In the genomic region with DNA sequence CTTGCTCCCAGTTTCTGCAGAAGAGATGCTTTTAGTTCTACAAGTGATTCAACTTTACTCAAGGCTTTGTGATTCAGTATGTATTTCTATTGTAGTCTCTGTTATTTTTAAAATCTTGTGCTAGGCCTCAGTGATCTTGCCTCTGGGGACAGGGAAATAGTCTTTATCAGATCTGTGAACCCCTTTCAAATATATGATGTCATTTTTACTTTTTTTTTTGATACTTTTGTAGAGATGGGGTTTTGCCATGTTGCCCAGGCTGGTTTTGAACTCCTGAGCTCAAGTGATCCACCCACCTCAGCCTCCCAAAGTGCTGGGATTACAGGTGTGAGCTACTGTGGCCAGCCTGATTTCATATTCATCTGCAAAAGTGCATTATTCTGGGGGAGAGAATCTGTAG, we compare ENCODE assay signal across 21 cellular contexts. TPM values are rescaled to one million over a fixed set of nuclear protein-coding genes. Genes with fewer than 3 reads are reported as not detected.
DNase-seq lines count a peak whose midpoint lies in the region; ATAC-seq, FAIRE-seq and TF ChIP-seq lines count a peak whose summit lies in the region.
"Had no signal": no experiment of that assay in that cellular context is flagged by ENCODE, and none has a peak within 500 bp of the region (broad histone marks: within the 10 kb centered on the region; RNA-seq: fewer than 3 reads in every experiment).

No MANE protein-coding gene starts in this region.

- peaks cover 3% of the 10 kb centered on the region for H3K36me3 Mint-ChIP-seq in activated T-cell treated with anti-CD3 and anti-CD28 coated beads, Interleukin-2, amount 50 U/mL, for 4 hours (ENCODE audit: insufficient read depth)
- peaks cover 18% of the 10 kb centered on the region for H3K36me3 Mint-ChIP-seq in activated naive CD8-positive, alpha-beta T cell treated with anti-CD3 and anti-CD28 coated beads for 36 hours
- H3K36me3 Mint-ChIP-seq in stimulated activated effector memory CD8-positive, alpha-beta T cell treated with anti-CD3 and anti-CD28 coated beads, Interleukin-12 subunit alpha, Interleukin-12 subunit beta, amount 100 ng/mL, for 72 hours: peaks cover 47% of the 10 kb centered on the region
- H3K36me3 Mint-ChIP-seq: neural progenitor cell, type B pancreatic cell had no signal

- no peaks in the 10 kb centered on the region for H3K9me3 Mint-ChIP-seq in activated T-cell treated with anti-CD3 and anti-CD28 coated beads, Interleukin-2, amount 50 U/mL, for 4 hours
- H3K9me3 Mint-ChIP-seq in activated naive CD8-positive, alpha-beta T cell treated with anti-CD3 and anti-CD28 coated beads for 36 hours: no peaks in the 10 kb centered on the region
- H3K9me3 Mint-ChIP-seq in stimulated activated effector memory CD8-positive, alpha-beta T cell treated with anti-CD3 and anti-CD28 coated beads, Interleukin-12 subunit alpha, Interleukin-12 subunit beta, amount 100 ng/mL, for 72 hours: no peaks in the 10 kb centered on the region
- H3K9me3 Mint-ChIP-seq: mesothelial cell of epicardium, neural progenitor cell, type B pancreatic cell had no signal

- no peak for DNase-seq in activated T-cell treated with anti-CD3 and anti-CD28 coated beads, Interleukin-2, amount 50 U/mL, for 4 hours
- DNase-seq in activated T-cell treated with anti-CD3 and anti-CD28 coated beads for 4 hours (no peak), NB4 (ENCODE audit: low read depth) (no peak), inferior parietal cortex (ENCODE audit: extremely low spot score) (no peak), cerebellum (ENCODE audit: low spot score) (no peak), H54 (ENCODE audit: insufficient read length, low spot score) (no peak)
- no peak for DNase-seq in activated naive CD8-positive, alpha-beta T cell treated with anti-CD3 and anti-CD28 coated beads for 36 hours
- no peak for DNase-seq in stimulated activated effector memory CD8-positive, alpha-beta T cell treated with anti-CD3 and anti-CD28 coated beads, Interleukin-12 subunit alpha, Interleukin-12 subunit beta, amount 100 ng/mL, for 72 hours (ENCODE audit: low spot score in 2 of 2)
- DNase-seq: ACHN; activated CD8-positive, alpha-beta memory T cell treated with anti-CD3 and anti-CD28 coated beads, Interleukin-2, amount 50 U/mL, for 4 hours; dorsolateral prefrontal cortex; H7; left colon; MV-4-11; NCI-H1930; NCI-H446 treated with DMSO at 0.1 percent for 48 hours had no signal

- TF ChIP-seq CTCF in NB4 (IDR thresholded peaks at IDR 0.05; ENCODE audit: low read depth, low read length): no peak

- ATAC-seq in activated T-cell treated with anti-CD3 and anti-CD28 coated beads, Interleukin-2, amount 50 U/mL, for 4 hours: no peak
- ATAC-seq in stimulated activated effector memory CD8-positive, alpha-beta T cell treated with anti-CD3 and anti-CD28 coated beads, Interleukin-12 subunit alpha, Interleukin-12 subunit beta, amount 100 ng/mL, for 72 hours: no peak
- ATAC-seq: gastroesophageal sphincter, left colon had no signal

- TF ChIP-seq POLR2A in NB4 (IDR thresholded peaks at IDR 0.05; ENCODE audit: extremely low read depth, insufficient read length) (no peak), H54 (IDR thresholded peaks at IDR 0.05; ENCODE audit: low read depth, low read length) (no peak)

- H3K4me1 Mint-ChIP-seq in activated T-cell treated with anti-CD3 and anti-CD28 coated beads, Interleukin-2, amount 50 U/mL, for 4 hours (ENCODE audit: low read depth): peaks cover 43% of the 10 kb centered on the region
- peaks cover 30% of the 10 kb centered on the region for H3K4me1 Mint-ChIP-seq in activated naive CD8-positive, alpha-beta T cell treated with anti-CD3 and anti-CD28 coated beads for 36 hours
- H3K4me1 Mint-ChIP-seq in stimulated activated effector memory CD8-positive, alpha-beta T cell treated with anti-CD3 and anti-CD28 coated beads, Interleukin-12 subunit alpha, Interleukin-12 subunit beta, amount 100 ng/mL, for 72 hours: peaks cover 46% of the 10 kb centered on the region

- peak overlapping the region; percentile 90 for H3K4me3 Mint-ChIP-seq in activated T-cell treated with anti-CD3 and anti-CD28 coated beads, Interleukin-2, amount 50 U/mL, for 4 hours
- no peak overlapping the region for H3K4me3 Mint-ChIP-seq in activated naive CD8-positive, alpha-beta T cell treated with anti-CD3 and anti-CD28 coated beads for 36 hours
- H3K4me3 Mint-ChIP-seq in stimulated activated effector memory CD8-positive, alpha-beta T cell treated with anti-CD3 and anti-CD28 coated beads, Interleukin-12 subunit alpha, Interleukin-12 subunit beta, amount 100 ng/mL, for 72 hours: peak overlapping the region; percentile 97
- H3K4me3 Mint-ChIP-seq: mesothelial cell of epicardium, neural progenitor cell, type B pancreatic cell had no signal

- peak overlapping the region; percentile 93 for H3K27ac Mint-ChIP-seq in activated naive CD8-positive, alpha-beta T cell treated with anti-CD3 and anti-CD28 coated beads for 36 hours
- peak overlapping the region; percentile 97 for H3K27ac Mint-ChIP-seq in stimulated activated effector memory CD8-positive, alpha-beta T cell treated with anti-CD3 and anti-CD28 coated beads, Interleukin-12 subunit alpha, Interleukin-12 subunit beta, amount 100 ng/mL, for 72 hours
- H3K27ac Mint-ChIP-seq: mesothelial cell of epicardium, neural progenitor cell, type B pancreatic cell had no signal

- no peak for FAIRE-seq in H54 (lab: Jason Lieb, UNC)

- H3K4me3 ChIP-seq in NB4 (ENCODE audit: low read depth, low read length): peak overlapping the region; percentile 82
- H3K4me3 ChIP-seq: breast epithelium, gastroesophageal sphincter, neural progenitor cell had no signal

- no peaks in the 10 kb centered on the region for H3K27me3 Mint-ChIP-seq in activated T-cell treated with anti-CD3 and anti-CD28 coated beads, Interleukin-2, amount 50 U/mL, for 4 hours (ENCODE audit: low read depth)
- no peaks in the 10 kb centered on the region for H3K27me3 Mint-ChIP-seq in activated naive CD8-positive, alpha-beta T cell treated with anti-CD3 and anti-CD28 coated beads for 36 hours
- H3K27me3 Mint-ChIP-seq: type B pancreatic cell had no signal

RNA-seq across cellular contexts. Expression of gene SNX10, which starts 3.4 kb away (rescaled TPM):
- 10 to 100 TPM; 18.5 to 22.6 (median 18.9) TPM for total RNA-seq in activated T-cell treated with anti-CD3 and anti-CD28 coated beads, Interleukin-2, amount 50 U/mL, for 4 hours
- 10 to 100 TPM; 31.6 to 33.0 TPM for total RNA-seq in activated naive CD8-positive, alpha-beta T cell treated with anti-CD3 and anti-CD28 coated beads for 36 hours
- total RNA-seq in cerebellum: 40.6 TPM
